In the genomic region with DNA sequence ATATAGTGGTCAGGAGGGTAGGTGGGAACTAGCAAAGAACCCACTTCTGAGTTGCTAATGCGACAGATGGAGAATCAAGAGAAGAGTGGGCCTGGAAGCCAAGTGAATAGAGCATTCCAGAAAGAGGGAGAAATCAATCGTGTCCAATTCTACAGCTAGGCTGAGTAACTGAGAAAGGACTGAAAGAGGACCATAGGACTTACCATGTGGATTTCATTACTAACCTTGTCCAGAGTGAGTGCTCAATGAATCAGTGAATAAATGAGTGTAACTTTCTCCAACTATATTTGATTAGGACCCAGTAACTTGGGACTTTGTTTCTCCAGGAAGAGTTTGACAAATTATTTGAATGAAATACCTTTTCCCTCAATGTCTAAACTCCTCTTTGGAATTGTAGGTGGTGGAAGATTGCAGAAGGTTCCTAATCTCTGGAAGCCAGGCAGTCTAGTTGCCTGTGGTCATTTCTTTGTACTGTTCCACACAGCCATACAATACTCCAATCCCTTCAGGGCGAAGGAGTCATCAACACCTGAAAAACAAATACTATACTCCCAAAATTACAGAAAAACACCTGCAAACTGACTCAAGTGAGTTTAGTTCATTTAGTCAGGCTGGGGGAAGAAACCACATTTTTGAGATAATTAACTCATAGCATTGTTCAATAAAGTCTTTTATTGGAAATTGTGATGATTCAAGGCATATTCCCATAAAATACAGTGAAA, we compare ENCODE assay signal across 20 cellular contexts. TPM values are rescaled to one million over a fixed set of nuclear protein-coding genes. Genes with fewer than 3 reads are reported as not detected.
DNase-seq lines count a peak whose midpoint lies in the region; ATAC-seq, FAIRE-seq and TF ChIP-seq lines count a peak whose summit lies in the region.
"Had no signal": no experiment of that assay in that cellular context is flagged by ENCODE, and none has a peak within 500 bp of the region (broad histone marks: within the 10 kb centered on the region; RNA-seq: fewer than 3 reads in every experiment).

No MANE protein-coding gene starts in this region.

- TF ChIP-seq CTCF in AG10803 (conservative IDR thresholded peaks at IDR 0.05; ENCODE audit: low read length) (0 out of 2 replicates have a peak, but pooled peaks have one; percentile 5), HFFc6 (IDR thresholded peaks at IDR 0.05) (no peak), keratinocyte (optimal IDR thresholded peaks at IDR 0.05 in 1 of 3, IDR thresholded peaks at IDR 0.05 in 1 of 3, conservative IDR thresholded peaks at IDR 0.05 in 1 of 3; ENCODE audit: extremely low read depth in 1 of 3, insufficient read depth in 2 of 3, low read length in 3 of 3) (no peak)

- no peaks in the 10 kb centered on the region for H3K9me1 ChIP-seq in keratinocyte (ENCODE audit: control insufficient read depth, extremely low read depth, insufficient read depth, low read length)

- H3K4me1 Mint-ChIP-seq in HFFc6 (ENCODE audit: low read depth), result peaks cover 66% of the 10 kb centered on the region

- ATAC-seq in HG03039 (IDR thresholded peaks at IDR 0.05; ENCODE audit: unreplicated experiment) (no peak), esophagus mucosa (no peak)
- ATAC-seq: GM12878 had no signal

- H3K4me3 ChIP-seq in AG10803 (ENCODE audit: low read length), result no peak overlapping the region
- H3K4me3 ChIP-seq in adipocyte (ENCODE audit: low read length), result no peak overlapping the region
- H3K4me3 ChIP-seq in keratinocyte (ENCODE audit: control insufficient read depth in 2 of 3, extremely low read depth in 1 of 3, insufficient read depth in 2 of 3, low read depth in 1 of 3, low read length in 3 of 3), result peak overlapping the region in 1 of 3 experiments; percentile 14
- H3K4me3 ChIP-seq: BLaER1, GM12878, SJCRH30 had no signal

- peaks cover 29% of the 10 kb centered on the region for H3K79me2 ChIP-seq in keratinocyte (ENCODE audit: control insufficient read depth, insufficient read depth, low read length)

- H3K9me3 Mint-ChIP-seq in HFFc6, result no peaks in the 10 kb centered on the region
- H3K9me3 Mint-ChIP-seq: IgD-negative memory B cell had no signal

- H3K36me3 ChIP-seq in adipocyte (ENCODE audit: control insufficient read depth, insufficient read depth, low read length, severe bottlenecking) (no peaks in the 10 kb centered on the region), keratinocyte (ENCODE audit: control insufficient read depth in 2 of 2, extremely low read depth in 1 of 2, insufficient read depth in 2 of 2, low read length in 2 of 2) (peaks cover 1 to 3% of the 10 kb centered on the region in 2 experiments)
- H3K36me3 ChIP-seq: BLaER1, SJCRH30 had no signal

- peak overlapping the region; percentile 65 for H3K4me2 ChIP-seq in keratinocyte (ENCODE audit: control insufficient read depth, extremely low read depth, insufficient read depth, low read depth, low read length)
- H3K4me2 ChIP-seq: BLaER1 had no signal

- no peaks in the 10 kb centered on the region for H3K36me3 Mint-ChIP-seq in HFFc6 (ENCODE audit: low read depth)
- H3K36me3 Mint-ChIP-seq: IgD-negative memory B cell had no signal

- peak overlapping the region; percentile 27; the same call in 1 of the 2 replicates for H3K27ac Mint-ChIP-seq in HFFc6
- H3K27ac Mint-ChIP-seq: H9, IgD-negative memory B cell had no signal

- peaks cover 4% of the 10 kb centered on the region for H4K20me1 ChIP-seq in keratinocyte (ENCODE audit: control insufficient read depth, extremely low read depth, insufficient read depth, low read length)
- H4K20me1 ChIP-seq: BLaER1 had no signal

- H3K27me3 Mint-ChIP-seq in HFFc6 (ENCODE audit: insufficient read depth), result no peaks in the 10 kb centered on the region

- no peak overlapping the region for H3K4me3 Mint-ChIP-seq in HFFc6
- H3K4me3 Mint-ChIP-seq: H9 had no signal

- H3K4me1 ChIP-seq in adipocyte (ENCODE audit: control insufficient read depth, insufficient read depth, low read length) (peaks cover 15% of the 10 kb centered on the region), keratinocyte (ENCODE audit: control insufficient read depth, extremely low read depth, insufficient read depth, low read length) (peaks cover 45% of the 10 kb centered on the region)
- H3K4me1 ChIP-seq: SJCRH30 had no signal

- H3K27ac ChIP-seq in keratinocyte (ENCODE audit: control insufficient read depth, insufficient read depth, low read length), result peak overlapping the region; percentile 56
- H3K27ac ChIP-seq: BLaER1, SJCRH30 had no signal

- H3K9ac ChIP-seq in adipocyte (ENCODE audit: low read length) (no peak overlapping the region), keratinocyte (ENCODE audit: control insufficient read depth, extremely low read depth, insufficient read depth, low read length) (no peak overlapping the region)
- H3K9ac ChIP-seq: BLaER1 had no signal

- H3K9me3 ChIP-seq in adipocyte (ENCODE audit: control insufficient read depth, low read length) (no peaks in the 10 kb centered on the region), keratinocyte (ENCODE audit: control insufficient read depth, low read depth, low read length) (no peaks in the 10 kb centered on the region)
- H3K9me3 ChIP-seq: SJCRH30 had no signal

- DNase-seq in AG10803 (ENCODE audit: low read depth) (peak; percentile 54), HFFc6 (peak; percentile 43), adipocyte (ENCODE audit: low read depth) (peak; percentile 41), keratinocyte (ENCODE audit: low read depth, low spot score) (no peak), LoVo (ENCODE audit: low spot score) (no peak)
- DNase-seq: DMS 273 treated with DMSO at 0.1 percent for 48 hours, H9, MV-4-11, NCI-H1436, NCI-H2029 treated with DMSO at 0.1 percent for 48 hours, NCI-H524, RPMI8226, SJCRH30 had no signal

- FAIRE-seq in keratinocyte (lab: Jason Lieb, UNC), result peak; percentile 52
- FAIRE-seq: GM12878, GM18507 had no signal

- dilution Hi-C loops in keratinocyte (cut with MboI; ENCODE audit: extremely low pct_ligation_motif_present, low sequenced_read_pairs), result no loop called here

- H3K27me3 ChIP-seq in adipocyte (replicated peaks; ENCODE audit: control insufficient read depth, insufficient read depth, low read length) (peaks cover 4% of the 10 kb centered on the region), keratinocyte (ENCODE audit: control insufficient read depth, extremely low read depth, insufficient read depth, low read length) (no peaks in the 10 kb centered on the region)
- H3K27me3 ChIP-seq: SJCRH30 had no signal

- no peak overlapping the region for H2AFZ ChIP-seq in keratinocyte (ENCODE audit: control insufficient read depth, low read length)

RNA-seq across cellular contexts. Expression of gene F2RL1, which starts 2.6 kb away (rescaled TPM):
- total RNA-seq in HFFc6 (2021; fragmentation: NEBNext Ultra II Directional; extraction: Animal tissue kit (Norgen Biotek cat#: 25700)), result 1 to 10 TPM; 2.9 to 6.4 (median 6.0) TPM
- polyA plus RNA-seq in keratinocyte, result 131 to 197 TPM (median 182 TPM) in 3 replicates
- 54.0 TPM for polyA plus RNA-seq in keratinocyte (2011; ENCODE audit: low read depth)
- polyA plus RNA-seq in keratinocyte (2011; cell fraction: cytosol; rRNA removed), result 32.6 and 69.3 TPM in 2 replicates
- 196 and 224 TPM in 2 replicates for polyA plus RNA-seq in keratinocyte (2011; cell fraction: nucleus; rRNA removed)
- 66.0 and 89.2 TPM in 2 replicates for polyA plus RNA-seq in keratinocyte (2012; ENCODE audit: low replicate concordance)
- 109 to 247 TPM (median 242 TPM) in 3 replicates for polyA minus RNA-seq in keratinocyte
- polyA minus RNA-seq in keratinocyte (2011; cell fraction: cytosol; rRNA and poly(A)+ RNA removed), result 53.7 TPM
- polyA minus RNA-seq in keratinocyte (2011; cell fraction: nucleus; rRNA and poly(A)+ RNA removed), result 156 and 362 TPM in 2 replicates
- total RNA-seq in esophagus mucosa, result 12.0 TPM

RNA-seq across cellular contexts. Expression of gene S100Z, which starts 33.5 kb away (rescaled TPM):
- total RNA-seq in HFFc6 (2021; fragmentation: NEBNext Ultra II Directional; extraction: Animal tissue kit (Norgen Biotek cat#: 25700)), result not detected
- not detected in 3 replicates for polyA plus RNA-seq in keratinocyte
- not detected for polyA plus RNA-seq in keratinocyte (2011; ENCODE audit: low read depth)
- polyA plus RNA-seq in keratinocyte (2011; cell fraction: cytosol; rRNA removed), result not detected in 2 replicates
- polyA plus RNA-seq in keratinocyte (2011; cell fraction: nucleus; rRNA removed), result not detected in 2 replicates
- polyA plus RNA-seq in keratinocyte (2012; ENCODE audit: low replicate concordance), result not detected in 2 replicates
- not detected in 3 replicates for polyA minus RNA-seq in keratinocyte
- not detected for polyA minus RNA-seq in keratinocyte (2011; cell fraction: cytosol; rRNA and poly(A)+ RNA removed)
- polyA minus RNA-seq in keratinocyte (2011; cell fraction: nucleus; rRNA and poly(A)+ RNA removed), result not detected in 2 replicates
- total RNA-seq in esophagus mucosa, result 0.40 TPM
- total RNA-seq: H9, LHCN-M2, SJCRH30 had no signal

Comparison
In these comparisons a context has a peak if more than half of its experiments do, and no peak if none do; other contexts are left out.
1. DNase-seq: peak in AG10803 (single experiment), HFFc6 (single experiment) and adipocyte (single experiment); none in keratinocyte (single experiment) and LoVo (single experiment).